Comparison of ENCODE assay signal across 16 cellular contexts in the genomic region with DNA sequence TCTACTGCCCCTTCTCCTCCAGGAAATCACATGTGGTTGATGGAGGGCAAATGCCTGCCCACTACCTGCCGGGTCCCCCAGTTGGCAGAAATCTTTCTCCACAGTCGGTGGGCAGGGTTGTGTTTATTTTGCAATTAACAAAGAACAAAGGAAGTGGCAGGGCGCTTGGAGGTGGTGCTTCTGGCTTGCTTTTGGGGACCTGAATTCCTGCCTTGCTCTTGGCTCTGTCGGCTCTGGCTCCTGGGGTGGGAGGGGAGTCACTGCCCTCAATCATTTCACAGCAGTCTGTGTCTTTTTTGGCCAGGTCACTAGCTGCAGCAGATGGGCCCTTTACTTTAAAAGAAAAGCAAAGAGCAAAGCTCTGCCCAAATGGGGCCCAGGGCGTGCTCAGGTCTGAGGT.
DNase-seq lines count a peak whose midpoint lies in the region; ATAC-seq and TF ChIP-seq lines count a peak whose summit lies in the region.
"Had no signal": no experiment of that assay in that cellular context is flagged by ENCODE, and none has a peak within 500 bp of the region (broad histone marks: within the 10 kb centered on the region; RNA-seq: fewer than 3 reads in every experiment).

No MANE protein-coding gene starts in this region.

- peak; percentile 24 for DNase-seq in activated T-cell treated with anti-CD3 and anti-CD28 coated beads, Interleukin-2, amount 50 U/mL, for 24 hours
- DNase-seq in activated T-cell treated with anti-CD3 and anti-CD28 coated beads, Interleukin-2, amount 50 U/mL, for 48 hours = no peak
- no peak for DNase-seq in GM23338 (ENCODE audit: low spot score)
- DNase-seq in OCI-LY7 (ENCODE audit: low spot score) = no peak
- DNase-seq in lower lobe of right lung = no peak
- DNase-seq in NCI-H2171 treated with DMSO at 0.1 percent for 48 hours (lab: John Stamatoyannopoulos, UW) = no peak
- DNase-seq in hypothalamus (lab: John Stamatoyannopoulos, UW) = no peak
- no peak for DNase-seq in GDM1 (lab: John Stamatoyannopoulos, UW)
- DNase-seq: amniotic stem cell; dermis blood vessel endothelial cell; NCI-H1048; stimulated activated CD4-positive, alpha-beta T cell treated with anti-CD3 and anti-CD28 coated beads, Interleukin-4, amount 100 ng/mL, for 24 hours had no signal

- BruUV-seq in OCI-LY7 (replicated peaks; lab: Mats Ljungman, UMichigan) = no TSS peak

- H4K20me1 ChIP-seq in GM23338 (replicated peaks; ENCODE audit: insufficient read depth) = no peaks in the 10 kb centered on the region
- H4K20me1 ChIP-seq in OCI-LY7 (ENCODE audit: insufficient read depth, low read length) = no peaks in the 10 kb centered on the region

- H3K4me3 Mint-ChIP-seq in activated T-cell treated with anti-CD3 and anti-CD28 coated beads, Interleukin-2, amount 50 U/mL, for 24 hours = no peak overlapping the region
- H3K4me3 Mint-ChIP-seq in GM23338 = no peak overlapping the region; the same call in 2 of the 3 replicates
- H3K4me3 Mint-ChIP-seq: activated T-helper 1 cell treated with anti-CD3 and anti-CD28 coated beads, Interleukin-12 subunit alpha, Interleukin-12 subunit beta, Interleukin-2, Interleukin-4 antibody, amounts not matched to agents 30 ng/mL and 10 ng/mL and 1 ng/mL, durations not matched to agents 14 hours and 24 hours and 36 hours; neural progenitor cell had no signal

- H3K4me1 ChIP-seq in GM23338 (ENCODE audit: insufficient read depth) = peaks cover 24% of the 10 kb centered on the region
- H3K4me1 ChIP-seq in OCI-LY7 (ENCODE audit: insufficient read depth, low read length, poor library complexity, severe bottlenecking) = peaks cover 69% of the 10 kb centered on the region
- peaks cover 20% of the 10 kb centered on the region for H3K4me1 ChIP-seq in lower lobe of right lung

- H3K4me1 Mint-ChIP-seq in activated T-cell treated with anti-CD3 and anti-CD28 coated beads, Interleukin-2, amount 50 U/mL, for 24 hours (ENCODE audit: low read depth) = peaks cover 25% of the 10 kb centered on the region
- peaks cover 54% of the 10 kb centered on the region for H3K4me1 Mint-ChIP-seq in GM23338

- CTCF ChIA-PET in OCI-LY7 (lab: Charles Lee; ENCODE audit: unreplicated experiment) = interaction anchor here (0.6 to 1.3 kb wide), 2 partner anchors 20 to 150 kb away, joined by 3 to 4 read pairs; no protein-coding TSS in a partner anchor

- H3K9me3 Mint-ChIP-seq in activated T-cell treated with anti-CD3 and anti-CD28 coated beads, Interleukin-2, amount 50 U/mL, for 24 hours = no peaks in the 10 kb centered on the region
- no peaks in the 10 kb centered on the region for H3K9me3 Mint-ChIP-seq in GM23338
- H3K9me3 Mint-ChIP-seq: activated T-helper 1 cell treated with anti-CD3 and anti-CD28 coated beads, Interleukin-12 subunit alpha, Interleukin-12 subunit beta, Interleukin-2, Interleukin-4 antibody, amounts not matched to agents 30 ng/mL and 10 ng/mL and 1 ng/mL, durations not matched to agents 14 hours and 24 hours and 36 hours; neural progenitor cell had no signal

- ATAC-seq in GM23338 (no peak; the same call in 2 of the 3 replicates), lower lobe of right lung (no peak)
- ATAC-seq: Panc1 had no signal

- POLR2A ChIA-PET in OCI-LY7 (lab: Charles Lee) = interaction anchor here (0.6 to 1.3 kb wide), 12 partner anchors 8 to 1396 kb away, joined by 3 to 10 read pairs (median 3); no protein-coding TSS in a partner anchor

- no peaks in the 10 kb centered on the region for H3K79me2 ChIP-seq in GM23338 (replicated peaks; ENCODE audit: insufficient read depth)
- H3K79me2 ChIP-seq in OCI-LY7 (ENCODE audit: insufficient read depth, low read depth, low read length) = no peaks in the 10 kb centered on the region

- H2AFZ ChIP-seq in GM23338 = peak overlapping the region; percentile 96
- peak overlapping the region; percentile 75; the same call in 1 of the 2 replicates for H2AFZ ChIP-seq in OCI-LY7 (ENCODE audit: low read length)
- H2AFZ ChIP-seq: neural progenitor cell had no signal

- intact Hi-C loops in OCI-LY7 (cut with micrococcal nuclease; ENCODE audit: unreplicated experiment) (loop anchor here (5.0 to 10.0 kb wide), 2 partner anchors 134 to 262 kb away; no protein-coding TSS in a partner anchor), lower lobe of right lung (cut with DNase I) (no loop called here)

- no peaks in the 10 kb centered on the region for H3K27me3 Mint-ChIP-seq in activated T-cell treated with anti-CD3 and anti-CD28 coated beads, Interleukin-2, amount 50 U/mL, for 24 hours
- H3K27me3 Mint-ChIP-seq in GM23338 (ENCODE audit: insufficient read depth, low read depth, poor library complexity) = peaks cover 12% of the 10 kb centered on the region

- H3K27ac ChIP-seq in GM23338 (ENCODE audit: low read depth) = no peak overlapping the region
- H3K27ac ChIP-seq in OCI-LY7 (ENCODE audit: low read depth, low read length, poor library complexity, severe bottlenecking) = peak overlapping the region; percentile 81
- peak overlapping the region; percentile 18 for H3K27ac ChIP-seq in lower lobe of right lung
- H3K27ac ChIP-seq: neural progenitor cell had no signal

- no peaks in the 10 kb centered on the region for H3K9me3 ChIP-seq in OCI-LY7 (ENCODE audit: low read length)
- H3K9me3 ChIP-seq in lower lobe of right lung = no peaks in the 10 kb centered on the region

- peak overlapping the region; percentile 23 for H3K27ac Mint-ChIP-seq in activated T-cell treated with anti-CD3 and anti-CD28 coated beads, Interleukin-2, amount 50 U/mL, for 24 hours
- H3K27ac Mint-ChIP-seq in GM23338 = no peak overlapping the region
- H3K27ac Mint-ChIP-seq: activated T-helper 1 cell treated with anti-CD3 and anti-CD28 coated beads, Interleukin-12 subunit alpha, Interleukin-12 subunit beta, Interleukin-2, Interleukin-4 antibody, amounts not matched to agents 30 ng/mL and 10 ng/mL and 1 ng/mL, durations not matched to agents 14 hours and 24 hours and 36 hours; neural progenitor cell had no signal

- peak overlapping the region; percentile 56 for H3K4me2 ChIP-seq in GM23338
- H3K4me2 ChIP-seq in OCI-LY7 (ENCODE audit: low read length) = peak overlapping the region; percentile 82
- H3K4me2 ChIP-seq: neural progenitor cell, smooth muscle cell had no signal

- no peaks in the 10 kb centered on the region for H3F3A ChIP-seq in GM23338 (replicated peaks; ENCODE audit: low read depth)

- no peaks in the 10 kb centered on the region for H3K36me3 Mint-ChIP-seq in activated T-cell treated with anti-CD3 and anti-CD28 coated beads, Interleukin-2, amount 50 U/mL, for 24 hours (ENCODE audit: low read depth)
- no peaks in the 10 kb centered on the region for H3K36me3 Mint-ChIP-seq in GM23338 (ENCODE audit: low read depth)
- H3K36me3 Mint-ChIP-seq: neural progenitor cell had no signal

- no peaks in the 10 kb centered on the region for H3K9me2 ChIP-seq in GM23338 (ENCODE audit: insufficient read depth)
- no peaks in the 10 kb centered on the region for H3K9me2 ChIP-seq in OCI-LY7 (ENCODE audit: insufficient read depth, low read length)

- H3K27me3 ChIP-seq in GM23338 (ENCODE audit: insufficient read depth) = no peaks in the 10 kb centered on the region
- no peaks in the 10 kb centered on the region for H3K27me3 ChIP-seq in lower lobe of right lung (ENCODE audit: low read depth)

- H3K36me3 ChIP-seq in GM23338 (ENCODE audit: insufficient read depth) (no peaks in the 10 kb centered on the region), OCI-LY7 (ENCODE audit: insufficient read depth, low read length) (no peaks in the 10 kb centered on the region), lower lobe of right lung (no peaks in the 10 kb centered on the region)
- H3K36me3 ChIP-seq: neural progenitor cell had no signal

- TF ChIP-seq CTCF in GM23338 (conservative IDR thresholded peaks at IDR 0.05; ENCODE audit: low read depth in 2 of 2) = no peak
- no peak for TF ChIP-seq CTCF in OCI-LY7 (conservative IDR thresholded peaks at IDR 0.05; ENCODE audit: low read length)
- no peak for TF ChIP-seq CTCF in lower lobe of right lung (IDR thresholded peaks at IDR 0.05)

- H3K4me3 ChIP-seq in GM23338 = no peak overlapping the region
- no peak overlapping the region for H3K4me3 ChIP-seq in OCI-LY7 (ENCODE audit: low read depth, low read length, poor library complexity, severe bottlenecking)
- H3K4me3 ChIP-seq in lower lobe of right lung = no peak overlapping the region
- H3K4me3 ChIP-seq: neural progenitor cell, smooth muscle cell had no signal

TF ChIP-seq in GM23338, 12 proteins besides CTCF, POLR2A, EP300 and RAD21 (continues in another document):
- no peak for TF ChIP-seq EZH2 (IDR thresholded peaks at IDR 0.05; ENCODE audit: low read depth, unreplicated experiment)
- TF ChIP-seq JUNB (IDR thresholded peaks at IDR 0.05; ENCODE audit: unreplicated experiment) = no peak
- TF ChIP-seq, protein P1, sequence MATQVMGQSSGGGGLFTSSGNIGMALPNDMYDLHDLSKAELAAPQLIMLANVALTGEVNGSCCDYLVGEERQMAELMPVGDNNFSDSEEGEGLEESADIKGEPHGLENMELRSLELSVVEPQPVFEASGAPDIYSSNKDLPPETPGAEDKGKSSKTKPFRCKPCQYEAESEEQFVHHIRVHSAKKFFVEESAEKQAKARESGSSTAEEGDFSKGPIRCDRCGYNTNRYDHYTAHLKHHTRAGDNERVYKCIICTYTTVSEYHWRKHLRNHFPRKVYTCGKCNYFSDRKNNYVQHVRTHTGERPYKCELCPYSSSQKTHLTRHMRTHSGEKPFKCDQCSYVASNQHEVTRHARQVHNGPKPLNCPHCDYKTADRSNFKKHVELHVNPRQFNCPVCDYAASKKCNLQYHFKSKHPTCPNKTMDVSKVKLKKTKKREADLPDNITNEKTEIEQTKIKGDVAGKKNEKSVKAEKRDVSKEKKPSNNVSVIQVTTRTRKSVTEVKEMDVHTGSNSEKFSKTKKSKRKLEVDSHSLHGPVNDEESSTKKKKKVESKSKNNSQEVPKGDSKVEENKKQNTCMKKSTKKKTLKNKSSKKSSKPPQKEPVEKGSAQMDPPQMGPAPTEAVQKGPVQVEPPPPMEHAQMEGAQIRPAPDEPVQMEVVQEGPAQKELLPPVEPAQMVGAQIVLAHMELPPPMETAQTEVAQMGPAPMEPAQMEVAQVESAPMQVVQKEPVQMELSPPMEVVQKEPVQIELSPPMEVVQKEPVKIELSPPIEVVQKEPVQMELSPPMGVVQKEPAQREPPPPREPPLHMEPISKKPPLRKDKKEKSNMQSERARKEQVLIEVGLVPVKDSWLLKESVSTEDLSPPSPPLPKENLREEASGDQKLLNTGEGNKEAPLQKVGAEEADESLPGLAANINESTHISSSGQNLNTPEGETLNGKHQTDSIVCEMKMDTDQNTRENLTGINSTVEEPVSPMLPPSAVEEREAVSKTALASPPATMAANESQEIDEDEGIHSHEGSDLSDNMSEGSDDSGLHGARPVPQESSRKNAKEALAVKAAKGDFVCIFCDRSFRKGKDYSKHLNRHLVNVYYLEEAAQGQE (IDR thresholded peaks at IDR 0.05; ENCODE audit: unreplicated experiment) = no peak
- TF ChIP-seq ZNF114 (CRISPR knock-in tag; IDR thresholded peaks at IDR 0.05) = no peak
- no peak for TF ChIP-seq STAT1 (IDR thresholded peaks at IDR 0.05; ENCODE audit: unreplicated experiment)
